22 cellular contexts compared by ENCODE assay signal in genomic region chr11:15884131-15884530, GRCh38.
A peak's percentile ranks its signal among the peaks of the same experiment; 100 is the strongest.
DNase-seq lines count a peak whose midpoint lies in the region; FAIRE-seq and TF ChIP-seq lines count a peak whose summit lies in the region.
"Had no signal": no experiment of that assay in that cellular context is flagged by ENCODE, and none has a peak within 500 bp of the region (broad histone marks: within the 10 kb centered on the region; RNA-seq: fewer than 3 reads in every experiment).

No MANE protein-coding gene starts in this region.

- POLR2A ChIA-PET in SK-N-SH (lab: Yijun Ruan, JAX): interaction anchor here (1.0 kb wide), 1 partner anchor 40 kb away, joined by 3 read pairs; no protein-coding TSS in a partner anchor

- no peak for TF ChIP-seq RAD21 in SK-N-SH (IDR thresholded peaks at IDR 0.05; ENCODE audit: low read length)

- CTCF ChIA-PET in SK-N-SH (lab: Yijun Ruan, JAX): interaction anchor here (0.8 to 2.5 kb wide), 5 partner anchors 34 to 729 kb away, joined by 3 to 8 read pairs (median 6); no protein-coding TSS in a partner anchor

- no peak for FAIRE-seq in astrocyte (lab: Jason Lieb, UNC)
- FAIRE-seq: A549, GM12891 had no signal

- H3K36me3 Mint-ChIP-seq in astrocyte (ENCODE audit: low read depth, unreplicated experiment) (no peaks in the 10 kb centered on the region), nephron (ENCODE audit: low read depth) (no peaks in the 10 kb centered on the region)

- H3K4me1 Mint-ChIP-seq in astrocyte (ENCODE audit: low read depth, unreplicated experiment): peaks cover 21% of the 10 kb centered on the region
- peaks cover 76% of the 10 kb centered on the region for H3K4me1 Mint-ChIP-seq in nephron

- no peaks in the 10 kb centered on the region for H3K9me2 ChIP-seq in SK-N-SH

- H3K4me1 ChIP-seq in astrocyte (ENCODE audit: insufficient read depth, low read length) (peaks cover 16% of the 10 kb centered on the region), esophagus muscularis mucosa (peaks cover 15 to 27% (median 25%) of the 10 kb centered on the region in 4 donors), stomach (peaks cover 0 to 23% (median 2%) of the 10 kb centered on the region in 4 donors), tibial nerve (peaks cover 0 to 19% (median 3%) of the 10 kb centered on the region in 4 donors), SK-N-SH (ENCODE audit: control insufficient read depth in 1 of 2, insufficient read depth in 2 of 2, low read depth in 1 of 2, low read length in 1 of 2) (peaks cover 0 to 42% of the 10 kb centered on the region in 2 experiments; a peak in 2 of 4 replicates)
- H3K4me1 ChIP-seq: A549 had no signal

- H3K4me3 Mint-ChIP-seq in astrocyte (ENCODE audit: unreplicated experiment) (no peak overlapping the region), nephron (no peak overlapping the region)
- H3K4me3 Mint-ChIP-seq: HFFc6 had no signal

- no peak overlapping the region for H3K27ac Mint-ChIP-seq in astrocyte (ENCODE audit: unreplicated experiment)
- H3K27ac Mint-ChIP-seq in nephron: peak overlapping the region; percentile 63 to 94 (median 82)
- H3K27ac Mint-ChIP-seq: HFFc6 had no signal

- H3K27me3 Mint-ChIP-seq in astrocyte (ENCODE audit: low read depth, unreplicated experiment) (peaks cover 26% of the 10 kb centered on the region), nephron (ENCODE audit: low read depth) (no peaks in the 10 kb centered on the region)

- TF ChIP-seq POLR2A in esophagus muscularis mucosa (IDR thresholded peaks at IDR 0.05; ENCODE audit: low read depth): no peak
- no peak for TF ChIP-seq POLR2A in stomach (IDR thresholded peaks at IDR 0.05)
- TF ChIP-seq POLR2A in tibial nerve (IDR thresholded peaks at IDR 0.05): no peak

- 89% methylated on average over 13 of the region's 13 CpGs for WGBS in esophagus muscularis mucosa
- WGBS in stomach, 5 donors: 76 to 89% (median 87%) methylated on average over 13 of the region's 13 CpGs
- 42 to 46% methylated on average over 13 of the region's 13 CpGs for WGBS in tibial nerve, 2 donors
- 74% methylated on average over 13 of the region's 13 CpGs for WGBS in SK-N-SH (ENCODE audit: low lambda C conversion rate)

- H3F3A ChIP-seq in SK-N-SH (replicated peaks; ENCODE audit: insufficient read depth): no peaks in the 10 kb centered on the region

- H3K36me3 ChIP-seq in astrocyte (ENCODE audit: insufficient read depth, low read length) (no peaks in the 10 kb centered on the region), esophagus muscularis mucosa (no peaks in the 10 kb centered on the region), stomach (no peaks in the 10 kb centered on the region), tibial nerve (no peaks in the 10 kb centered on the region), SK-N-SH (replicated peaks in 1 of 2; ENCODE audit: control insufficient read depth in 1 of 2, insufficient read depth in 2 of 2, low read length in 1 of 2) (no peaks in the 10 kb centered on the region)
- H3K36me3 ChIP-seq: MG63 had no signal

- intact Hi-C loops in esophagus muscularis mucosa (cut with DNase I) (no loop called here), stomach (cut with DNase I; ENCODE audit: low total_unique reads) (no loop called here)

- peaks cover 5% of the 10 kb centered on the region for H3K27me3 ChIP-seq in astrocyte (ENCODE audit: insufficient read depth, low read length)
- H3K27me3 ChIP-seq in esophagus muscularis mucosa: no peaks in the 10 kb centered on the region
- H3K27me3 ChIP-seq in stomach: no peaks in the 10 kb centered on the region
- H3K27me3 ChIP-seq in tibial nerve: no peaks in the 10 kb centered on the region
- no peaks in the 10 kb centered on the region for H3K27me3 ChIP-seq in SK-N-SH (ENCODE audit: insufficient read depth)
- H3K27me3 ChIP-seq: MG63 had no signal

- H3K4me3 ChIP-seq in astrocyte (ENCODE audit: insufficient read depth, low read depth, low read length): no peak overlapping the region
- H3K4me3 ChIP-seq in esophagus muscularis mucosa: no peak overlapping the region
- no peak overlapping the region for H3K4me3 ChIP-seq in stomach
- no peak overlapping the region for H3K4me3 ChIP-seq in tibial nerve
- no peak overlapping the region for H3K4me3 ChIP-seq in SK-N-SH (ENCODE audit: low read depth in 2 of 2, low read length in 1 of 2)
- H3K4me3 ChIP-seq: A549, MG63 had no signal

- no peaks in the 10 kb centered on the region for H3K9me3 Mint-ChIP-seq in astrocyte (ENCODE audit: unreplicated experiment)
- no peaks in the 10 kb centered on the region for H3K9me3 Mint-ChIP-seq in nephron
- H3K9me3 Mint-ChIP-seq: HFFc6 had no signal

- no peak overlapping the region for H3K27ac ChIP-seq in astrocyte (ENCODE audit: low read depth, low read length)
- peak overlapping the region in 3 of 4 donors; percentile 7 to 35 (median 16) for H3K27ac ChIP-seq in esophagus muscularis mucosa (replicated peaks in 1 of 4)
- peak overlapping the region in 4 of 5 donors; percentile 2 to 65 (median 39) for H3K27ac ChIP-seq in stomach
- H3K27ac ChIP-seq in tibial nerve: peak overlapping the region in 1 of 4 donors; percentile 31
- peak overlapping the region in 1 of 2 experiments; percentile 79; a peak in 2 of 4 replicates for H3K27ac ChIP-seq in SK-N-SH (ENCODE audit: low read depth in 2 of 2, low read length in 1 of 2)
- H3K27ac ChIP-seq: A549, C4-2B had no signal

- DNase-seq in astrocyte (ENCODE audit: low read depth) (no peak), esophagus muscularis mucosa (ENCODE audit: extremely low spot score) (no peak), stomach (no peak), tibial nerve (ENCODE audit: low spot score in 2 of 2) (no peak), NCI-H345 treated with DMSO at 0.1 percent for 48 hours (lab: John Stamatoyannopoulos, UW; ENCODE audit: unreplicated experiment) (no peak), NCI-H2196 (lab: John Stamatoyannopoulos, UW; ENCODE audit: unreplicated experiment) (no peak), SK-N-SH (no peak)
- DNase-seq: DMS 273 treated with DMSO at 0.1 percent for 48 hours; GDM1; HFFc6; Karpas-422; MG63; NCI-H1092 treated with DMSO at 0.1 percent for 48 hours; NCI-H1694; NCI-H226; NCI-H69; NK-92 treated with Interleukin-12 subunit alpha and Interleukin-12 subunit beta, amount 100 ng/mL, for 24 hours; SIG-M5 had no signal

- TF ChIP-seq EP300 in esophagus muscularis mucosa (IDR thresholded peaks at IDR 0.05): no peak
- TF ChIP-seq EP300 in stomach (IDR thresholded peaks at IDR 0.05): no peak
- no peak for TF ChIP-seq EP300 in tibial nerve (IDR thresholded peaks at IDR 0.05)
- no peak for TF ChIP-seq EP300 in SK-N-SH (IDR thresholded peaks at IDR 0.05; ENCODE audit: borderline replicate concordance in 1 of 2, low read depth in 1 of 2, low read length in 1 of 2)

- H3K4me2 ChIP-seq in astrocyte (ENCODE audit: low read length) (peak overlapping the region; percentile 17), SK-N-SH (no peak overlapping the region)
- H3K4me2 ChIP-seq: A549 had no signal

- H3K9ac ChIP-seq in astrocyte (ENCODE audit: low read length) (no peak overlapping the region), SK-N-SH (no peak overlapping the region)

- H3K9me3 ChIP-seq in astrocyte (ENCODE audit: insufficient read depth, low read depth, low read length) (no peaks in the 10 kb centered on the region), esophagus muscularis mucosa (no peaks in the 10 kb centered on the region), stomach (no peaks in the 10 kb centered on the region), tibial nerve (no peaks in the 10 kb centered on the region), SK-N-SH (no peaks in the 10 kb centered on the region)
- H3K9me3 ChIP-seq: A549, MG63 had no signal

- H2AFZ ChIP-seq in astrocyte (ENCODE audit: low read depth, low read length) (no peak overlapping the region), SK-N-SH (ENCODE audit: low read depth) (no peak overlapping the region)

- H4K20me1 ChIP-seq in astrocyte (ENCODE audit: insufficient read depth, low read length): no peaks in the 10 kb centered on the region
- H4K20me1 ChIP-seq in SK-N-SH (ENCODE audit: insufficient read depth): no peaks in the 10 kb centered on the region

- TF ChIP-seq CTCF in astrocyte (IDR thresholded peaks at IDR 0.05; ENCODE audit: insufficient read depth, low read depth, low read length): no peak
- no peak for TF ChIP-seq CTCF in esophagus muscularis mucosa (IDR thresholded peaks at IDR 0.05)
- no peak for TF ChIP-seq CTCF in nephron (IDR thresholded peaks at IDR 0.05; ENCODE audit: unreplicated experiment in 3 of 3)
- no peak for TF ChIP-seq CTCF in stomach (IDR thresholded peaks at IDR 0.05)
- no peak for TF ChIP-seq CTCF in tibial nerve (IDR thresholded peaks at IDR 0.05)
- no peak for TF ChIP-seq CTCF in SK-N-SH (IDR thresholded peaks at IDR 0.05)

- H3K79me2 ChIP-seq in astrocyte (ENCODE audit: insufficient read depth, low read length) (no peaks in the 10 kb centered on the region), SK-N-SH (ENCODE audit: insufficient read depth) (no peaks in the 10 kb centered on the region)

TF ChIP-seq in SK-N-SH, 30 proteins besides CTCF, POLR2A, EP300 and RAD21:
- TF ChIP-seq TAF1 (IDR thresholded peaks at IDR 0.05; ENCODE audit: borderline replicate concordance, low read depth, low read length) (no peak), RFX5 (IDR thresholded peaks at IDR 0.05; ENCODE audit: low read length) (no peak), SMC3 (IDR thresholded peaks at IDR 0.05; ENCODE audit: low read depth, low read length) (no peak), FOXM1 (IDR thresholded peaks at IDR 0.05; ENCODE audit: low read depth) (no peak), MXI1 (IDR thresholded peaks at IDR 0.05; ENCODE audit: low read depth, low read length) (no peak), POLR2AphosphoS5 (IDR thresholded peaks at IDR 0.05; ENCODE audit: low read depth, low read length) (no peak), TCF12 (IDR thresholded peaks at IDR 0.05) (no peak)
